Comparison of ENCODE assay signal across 8 cellular contexts in genomic region chr17:6070895-6071511, GRCh38. TPM values are rescaled to one million over a fixed set of nuclear protein-coding genes. Genes with fewer than 3 reads are reported as not detected.
DNase-seq lines count a peak whose midpoint lies in the region; ATAC-seq and TF ChIP-seq lines count a peak whose summit lies in the region.

No MANE protein-coding gene starts in this region.

- H3K4me1 ChIP-seq in ectodermal cell (ENCODE audit: control insufficient read depth, insufficient read depth, low read length) = peaks cover 29% of the 10 kb centered on the region
- H3K4me1 ChIP-seq in urinary bladder (ENCODE audit: insufficient read depth) = no peaks in the 10 kb centered on the region

- H3K4me3 Mint-ChIP-seq in mesothelial cell of epicardium = peak overlapping the region; percentile 64

- H3K36me3 Mint-ChIP-seq in mesothelial cell of epicardium = no peaks in the 10 kb centered on the region

- H3K27ac ChIP-seq in ectodermal cell (ENCODE audit: insufficient read depth, low read depth, low read length, poor library complexity, severe bottlenecking) (no peak overlapping the region), urinary bladder (ENCODE audit: low read depth) (no peak overlapping the region)

- peaks cover 26% of the 10 kb centered on the region for H3K27me3 ChIP-seq in ectodermal cell (ENCODE audit: control insufficient read depth, insufficient read depth, low read length, poor library complexity, severe bottlenecking)

- WGBS in ectodermal cell, 2 experiments = 0 to 1% methylated on average over 42 of the region's 42 CpGs
- WGBS in urinary bladder = 1% methylated on average over 42 of the region's 42 CpGs

- H3K36me3 ChIP-seq in ectodermal cell (ENCODE audit: control insufficient read depth, insufficient read depth, low read length) = peaks cover 2% of the 10 kb centered on the region
- H3K36me3 ChIP-seq in urinary bladder (ENCODE audit: insufficient read depth) = no peaks in the 10 kb centered on the region

- no peaks in the 10 kb centered on the region for H3K9me3 Mint-ChIP-seq in mesothelial cell of epicardium

- peaks cover 90% of the 10 kb centered on the region for H3K27me3 Mint-ChIP-seq in mesothelial cell of epicardium (ENCODE audit: low read depth)

- H3K9me3 ChIP-seq in ectodermal cell (ENCODE audit: control insufficient read depth, low read length) = no peaks in the 10 kb centered on the region

- H3K27ac Mint-ChIP-seq in mesothelial cell of epicardium = no peak overlapping the region

- H3K4me1 Mint-ChIP-seq in mesothelial cell of epicardium = peaks cover 12% of the 10 kb centered on the region

- peak; percentile 36 for ATAC-seq in Right ventricle myocardium superior (ENCODE audit: poor library complexity)
- no peak for ATAC-seq in HG03460 (IDR thresholded peaks at IDR 0.05; ENCODE audit: unreplicated experiment)
- no peak for ATAC-seq in HG02798 (IDR thresholded peaks at IDR 0.05; ENCODE audit: poor library complexity, unreplicated experiment)
- no peak for ATAC-seq in HG03571 (IDR thresholded peaks at IDR 0.05; ENCODE audit: unreplicated experiment)

- DNase-seq in Right ventricle myocardium superior (no peak), cardiac septum (ENCODE audit: low spot score) (no peak), mesothelial cell of epicardium (ENCODE audit: low spot score in 2 of 2, unreplicated experiment in 2 of 2) (no peak)

- TF ChIP-seq CTCF in mesothelial cell of epicardium (IDR thresholded peaks at IDR 0.05; ENCODE audit: unreplicated experiment) = no peak

- H3K4me3 ChIP-seq in ectodermal cell (ENCODE audit: insufficient read depth, low read depth, low read length) (peak overlapping the region; percentile 76), urinary bladder (ENCODE audit: low read depth, low read length) (peak overlapping the region; percentile 52)

- intact Hi-C loops in Right ventricle myocardium superior (cut with DNase I) (no loop called here), cardiac septum (cut with DNase I) (no loop called here)

RNA-seq across cellular contexts. Expression of gene WSCD1, which starts 0.8 kb away (rescaled TPM):
- total RNA-seq in Right ventricle myocardium superior = 11.2 TPM
- total RNA-seq in cardiac septum = 1.4 TPM
- 60.7 TPM for polyA plus RNA-seq in ectodermal cell (2013, experiment 1 of 4)
- polyA plus RNA-seq in ectodermal cell (2013, experiment 2 of 4) = 74.9 TPM
- 48.0 TPM for polyA plus RNA-seq in ectodermal cell (2013, experiment 3 of 4)
- 53.9 TPM for polyA plus RNA-seq in ectodermal cell (2013, experiment 4 of 4)
- total RNA-seq in mesothelial cell of epicardium = 1.4 to 1.6 TPM (median 1.5 TPM) in 3 replicates
- total RNA-seq in urinary bladder = 6.8 TPM
- 2.8 TPM for polyA plus RNA-seq in urinary bladder
